Comparison of ENCODE assay signal across 18 cellular contexts in the genomic region with DNA sequence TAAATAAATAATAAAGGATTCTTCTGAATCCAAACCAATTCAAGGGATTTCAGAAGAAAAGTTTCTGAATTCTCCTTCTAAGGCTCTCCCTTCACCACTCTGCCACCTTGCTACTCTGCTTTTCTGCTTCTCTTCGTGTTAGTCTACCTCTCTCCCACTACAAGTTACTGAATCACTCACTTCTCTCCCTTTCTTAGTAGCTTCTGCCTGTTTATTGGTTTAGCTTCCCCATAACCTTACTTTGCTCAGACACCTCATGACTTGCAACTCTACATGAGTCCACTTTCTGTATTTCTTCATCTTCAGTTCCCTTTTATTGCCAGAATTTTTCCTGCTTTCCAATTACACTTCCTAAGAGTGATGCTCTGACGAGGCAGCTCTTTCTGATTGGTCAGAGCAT.
"Had no signal": no experiment of that assay in that cellular context is flagged by ENCODE, and none has a peak within 500 bp of the region (broad histone marks: within the 10 kb centered on the region; RNA-seq: fewer than 3 reads in every experiment).

No MANE protein-coding gene starts in this region.

- H3K27ac Mint-ChIP-seq: activated B cell treated with CpG ODN at 0.5 μM for 24 hours; activated CD4-positive, alpha-beta memory T cell treated with anti-CD3 and anti-CD28 coated beads, Interleukin-2, amount 10 ng/mL, durations not matched to agents 7 days and 5 days; activated T-cell treated with anti-CD3 and anti-CD28 coated beads, Interleukin-2, amount 50 U/mL, for 24 hours; activated T-helper 2 cell treated with anti-CD3 and anti-CD28 coated beads, Interferon-gamma antibody, Interleukin-2, Interleukin-4, amounts not matched to agents 10 μg/mL and 5 μg/mL and 100 μg/mL, durations not matched to agents 14 hours and 24 hours and 36 hours; effector memory CD8-positive, alpha-beta T cell; immature natural killer cell; stimulated activated naive CD8-positive, alpha-beta T cell treated with anti-CD3 and anti-CD28 coated beads, Interleukin-15, Interleukin-2, amounts not matched to agents 100 ng/mL and 50 ng/mL, for 24 hours had no signal

- H3K36me3 ChIP-seq: esophagus squamous epithelium, left ventricle myocardium inferior, suprapubic skin, transverse colon had no signal

- H3K9me3 ChIP-seq: esophagus squamous epithelium, psoas muscle, suprapubic skin, transverse colon had no signal

- H3K4me3 ChIP-seq: body of pancreas, esophagus squamous epithelium, left ventricle myocardium inferior, psoas muscle, suprapubic skin, transverse colon had no signal

- H3K27me3 ChIP-seq: body of pancreas, suprapubic skin, transverse colon had no signal

- H3K4me3 Mint-ChIP-seq: activated B cell treated with CpG ODN at 0.5 μM for 24 hours; activated CD4-positive, alpha-beta memory T cell treated with anti-CD3 and anti-CD28 coated beads, Interleukin-2, amount 10 ng/mL, durations not matched to agents 7 days and 5 days; activated T-cell treated with anti-CD3 and anti-CD28 coated beads, Interleukin-2, amount 50 U/mL, for 24 hours; effector memory CD8-positive, alpha-beta T cell; immature natural killer cell; neural crest cell; stimulated activated naive CD8-positive, alpha-beta T cell treated with anti-CD3 and anti-CD28 coated beads, Interleukin-15, Interleukin-2, amounts not matched to agents 100 ng/mL and 50 ng/mL, for 24 hours had no signal

- ATAC-seq: body of pancreas; effector memory CD8-positive, alpha-beta T cell; psoas muscle; right cardiac atrium had no signal

- H3K36me3 Mint-ChIP-seq: immature natural killer cell had no signal

- H3K9me3 Mint-ChIP-seq: activated B cell treated with CpG ODN at 0.5 μM for 24 hours; activated T-cell treated with anti-CD3 and anti-CD28 coated beads, Interleukin-2, amount 50 U/mL, for 24 hours had no signal

- DNase-seq: activated B cell treated with CpG ODN at 0.5 μM for 24 hours; activated CD4-positive, alpha-beta memory T cell treated with anti-CD3 and anti-CD28 coated beads, Interleukin-2, amount 10 ng/mL, durations not matched to agents 7 days and 5 days; activated CD4-positive, alpha-beta T cell treated with anti-CD3 and anti-CD28 coated beads for 4 hours; activated naive CD4-positive, alpha-beta T cell treated with Interleukin-2 at 50 U/mL for 16 hours; activated T-cell treated with anti-CD3 and anti-CD28 coated beads, Interleukin-2, amount 50 U/mL, for 24 hours; body of pancreas; effector memory CD8-positive, alpha-beta T cell; esophagus squamous epithelium; immature natural killer cell; kidney glomerular epithelial cell; left ventricle myocardium inferior; psoas muscle; right cardiac atrium; transverse colon had no signal

- H3K4me1 Mint-ChIP-seq: activated B cell treated with CpG ODN at 0.5 μM for 24 hours; activated CD4-positive, alpha-beta memory T cell treated with anti-CD3 and anti-CD28 coated beads, Interleukin-2, amount 10 ng/mL, durations not matched to agents 7 days and 5 days had no signal

- H3K27me3 Mint-ChIP-seq: activated CD4-positive, alpha-beta memory T cell treated with anti-CD3 and anti-CD28 coated beads, Interleukin-2, amount 10 ng/mL, durations not matched to agents 7 days and 5 days; effector memory CD8-positive, alpha-beta T cell had no signal

- H3K4me1 ChIP-seq: body of pancreas, left ventricle myocardium inferior, psoas muscle, suprapubic skin, transverse colon had no signal
